ENCODE assay signal across 8 cellular contexts in genomic region chr12:118307069-118307954, GRCh38.
A peak's percentile ranks its signal among the peaks of the same experiment; 100 is the strongest.
DNase-seq lines count a peak whose midpoint lies in the region; ATAC-seq lines count a peak whose summit lies in the region.

No MANE protein-coding gene starts in this region.

- 50% methylated on average over 8 of the region's 8 CpGs for WGBS in right cardiac atrium

- peak overlapping the region in 2 of 4 donors; percentile 51 to 67 for H3K4me3 Mint-ChIP-seq in IgD-negative memory B cell
- peak overlapping the region; percentile 77 to 90 for H3K4me3 Mint-ChIP-seq in activated T-cell treated with anti-CD3 and anti-CD28 coated beads, Interleukin-2, amount 50 U/mL, for 72 hours

- intact Hi-C loops in right cardiac atrium (cut with DNase I), result no loop called here

- H3K4me3 ChIP-seq in right cardiac atrium (ENCODE audit: low read length), result peak overlapping the region; percentile 15

- DNase-seq in A172 (ENCODE audit: low spot score), result peak; percentile 82
- DNase-seq in activated T-cell treated with anti-CD3 and anti-CD28 coated beads, Interleukin-2, amount 50 U/mL, for 72 hours, result peak; percentile 54 to 61
- no peak for DNase-seq in right cardiac atrium
- DNase-seq in stimulated activated CD8-positive, alpha-beta memory T cell treated with anti-CD3 and anti-CD28 coated beads, Interleukin-7, amount 100 ng/mL, for 48 hours (ENCODE audit: extremely low read depth in 1 of 2, low read depth in 1 of 2), result peak; percentile 16 to 45
- DNase-seq in cortex of kidney (lab: John Stamatoyannopoulos, UW), result no peak
- DNase-seq in SHP77 (lab: John Stamatoyannopoulos, UW), result no peak

- no peaks in the 10 kb centered on the region for H3K9me3 ChIP-seq in right cardiac atrium (ENCODE audit: control insufficient read depth, low read length)

- no peaks in the 10 kb centered on the region for H3K36me3 Mint-ChIP-seq in IgD-negative memory B cell
- peaks cover 0 to 4% of the 10 kb centered on the region in 2 donors for H3K36me3 Mint-ChIP-seq in activated T-cell treated with anti-CD3 and anti-CD28 coated beads, Interleukin-2, amount 50 U/mL, for 72 hours (ENCODE audit: insufficient read depth in 2 of 2)

- H3K9me3 Mint-ChIP-seq in IgD-negative memory B cell, result no peaks in the 10 kb centered on the region
- H3K9me3 Mint-ChIP-seq in activated T-cell treated with anti-CD3 and anti-CD28 coated beads, Interleukin-2, amount 50 U/mL, for 72 hours, result no peaks in the 10 kb centered on the region

- ATAC-seq in GM19324 (IDR thresholded peaks at IDR 0.05; ENCODE audit: low FRiP score, unreplicated experiment), result peak; percentile 59
- peak; percentile 85 to 87 for ATAC-seq in activated T-cell treated with anti-CD3 and anti-CD28 coated beads, Interleukin-2, amount 50 U/mL, for 72 hours (replicated peaks in 1 of 2)
- ATAC-seq in right cardiac atrium, result peak; percentile 59 to 84

- H3K4me1 Mint-ChIP-seq in IgD-negative memory B cell, result peaks cover 27 to 37% (median 35%) of the 10 kb centered on the region in 3 donors
- peaks cover 54% of the 10 kb centered on the region for H3K4me1 Mint-ChIP-seq in activated T-cell treated with anti-CD3 and anti-CD28 coated beads, Interleukin-2, amount 50 U/mL, for 72 hours (ENCODE audit: low read depth)

- H3K27me3 ChIP-seq in right cardiac atrium (ENCODE audit: control insufficient read depth, insufficient read depth), result no peaks in the 10 kb centered on the region

- peak overlapping the region in 2 of 3 donors; percentile 47 to 90 for H3K27ac Mint-ChIP-seq in IgD-negative memory B cell
- H3K27ac Mint-ChIP-seq in activated T-cell treated with anti-CD3 and anti-CD28 coated beads, Interleukin-2, amount 50 U/mL, for 72 hours, result peak overlapping the region; percentile 90

- no peak overlapping the region for H3K27ac ChIP-seq in right cardiac atrium (ENCODE audit: low read length)

- peaks cover 2% of the 10 kb centered on the region for H3K4me1 ChIP-seq in right cardiac atrium (ENCODE audit: control insufficient read depth, insufficient read depth, low read length)

- H3K27me3 Mint-ChIP-seq in IgD-negative memory B cell, result no peaks in the 10 kb centered on the region
- H3K27me3 Mint-ChIP-seq in activated T-cell treated with anti-CD3 and anti-CD28 coated beads, Interleukin-2, amount 50 U/mL, for 72 hours (ENCODE audit: low read depth), result no peaks in the 10 kb centered on the region

Comparison
In these comparisons a context has a peak if more than half of its experiments do, and no peak if none do; other contexts are left out.
1. DNase-seq: peak in A172 (single experiment), activated T-cell treated with anti-CD3 and anti-CD28 coated beads, Interleukin-2, amount 50 U/mL, for 72 hours (2 of 2) and stimulated activated CD8-positive, alpha-beta memory T cell treated with anti-CD3 and anti-CD28 coated beads, Interleukin-7, amount 100 ng/mL, for 48 hours (2 of 2); none in right cardiac atrium (0 of 3), cortex of kidney (single experiment) and SHP77 (0 of 2).
2. Peak in every context shown above with its lines, with median percentiles within 50 percentile points of each other: ATAC-seq.